Comparison of ENCODE assay signal across 8 cellular contexts in the genomic region with DNA sequence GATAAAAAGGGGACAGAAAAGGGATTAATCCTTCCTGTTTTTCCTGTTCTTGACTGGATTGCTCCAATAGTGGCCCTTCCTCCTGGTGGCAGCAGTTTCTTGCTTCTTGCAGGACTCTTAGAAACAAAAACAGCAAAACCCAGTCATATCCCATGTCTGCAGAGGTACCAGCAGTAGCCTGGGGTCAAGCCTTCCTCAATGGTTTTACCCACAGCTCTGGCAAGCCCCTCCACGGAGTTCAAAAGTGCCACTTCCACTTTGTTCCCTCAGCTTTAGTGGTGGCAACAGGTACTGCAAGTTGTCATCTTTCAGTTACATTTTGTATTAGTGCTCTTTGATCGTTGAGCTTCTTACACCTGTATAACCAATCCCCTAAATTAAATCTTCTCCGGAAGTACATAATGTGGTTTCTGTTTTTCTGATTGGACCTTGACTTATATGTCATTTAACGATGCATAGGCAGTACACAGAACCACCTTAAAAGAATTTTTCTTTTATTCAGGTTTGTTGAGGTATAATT. TPM values are rescaled to one million over a fixed set of nuclear protein-coding genes. Genes with fewer than 3 reads are reported as not detected.
A peak's percentile ranks its signal among the peaks of the same experiment; 100 is the strongest.
DNase-seq lines count a peak whose midpoint lies in the region; ATAC-seq, FAIRE-seq and TF ChIP-seq lines count a peak whose summit lies in the region.

No MANE protein-coding gene starts in this region.

- DNase-seq in activated CD4-positive, alpha-beta T cell treated with anti-CD3 and anti-CD28 coated beads, Interleukin-2, amount 10 ng/mL, durations not matched to agents 24 days and 14 days, result peak; percentile 76
- no peak for DNase-seq in activated CD4-positive, alpha-beta T cell treated with anti-CD3 and anti-CD28 coated beads, Interleukin-2, amount 50 U/mL, for 1 hour
- DNase-seq in NCI-H69 (lab: John Stamatoyannopoulos, UW) (peak; percentile 49), bronchial epithelial cell (ENCODE audit: low read depth) (peak; percentile 26), C1 segment of cervical spinal cord (lab: John Stamatoyannopoulos, UW) (no peak)
- DNase-seq in stimulated activated CD4-positive, alpha-beta T cell treated with anti-CD3 and anti-CD28 coated beads, Interleukin-12 subunit alpha, Interleukin-12 subunit beta, amount 100 ng/mL, for 4 hours, result no peak

- H3K36me3 Mint-ChIP-seq in activated CD4-positive, alpha-beta T cell treated with anti-CD3 and anti-CD28 coated beads, Interleukin-2, amount 10 ng/mL, durations not matched to agents 24 days and 14 days (ENCODE audit: low read depth), result no peaks in the 10 kb centered on the region
- no peaks in the 10 kb centered on the region for H3K36me3 Mint-ChIP-seq in nephron (ENCODE audit: low read depth)

- no peaks in the 10 kb centered on the region for H3K36me3 ChIP-seq in bronchial epithelial cell (ENCODE audit: control insufficient read depth, insufficient read depth, low read length)

- no peaks in the 10 kb centered on the region for H3K27me3 ChIP-seq in bronchial epithelial cell (ENCODE audit: control insufficient read depth, insufficient read depth, low read length)

- no peak overlapping the region for H3K27ac Mint-ChIP-seq in activated CD4-positive, alpha-beta T cell treated with anti-CD3 and anti-CD28 coated beads, Interleukin-2, amount 10 ng/mL, durations not matched to agents 24 days and 14 days
- H3K27ac Mint-ChIP-seq in nephron, result no peak overlapping the region

- peaks cover 16% of the 10 kb centered on the region for H3K27me3 Mint-ChIP-seq in activated CD4-positive, alpha-beta T cell treated with anti-CD3 and anti-CD28 coated beads, Interleukin-2, amount 10 ng/mL, durations not matched to agents 24 days and 14 days
- no peaks in the 10 kb centered on the region for H3K27me3 Mint-ChIP-seq in nephron (ENCODE audit: low read depth)

- no peaks in the 10 kb centered on the region for H3K9me3 Mint-ChIP-seq in activated CD4-positive, alpha-beta T cell treated with anti-CD3 and anti-CD28 coated beads, Interleukin-2, amount 10 ng/mL, durations not matched to agents 24 days and 14 days
- H3K9me3 Mint-ChIP-seq in nephron, result no peaks in the 10 kb centered on the region

- peak overlapping the region; percentile 51 for H3K4me3 Mint-ChIP-seq in activated CD4-positive, alpha-beta T cell treated with anti-CD3 and anti-CD28 coated beads, Interleukin-2, amount 10 ng/mL, durations not matched to agents 24 days and 14 days
- H3K4me3 Mint-ChIP-seq in nephron, result no peak overlapping the region

- TF ChIP-seq CTCF in bronchial epithelial cell (IDR thresholded peaks at IDR 0.05; ENCODE audit: insufficient read depth, low read length, severe bottlenecking), result peak; percentile 59
- TF ChIP-seq CTCF in nephron (IDR thresholded peaks at IDR 0.05; ENCODE audit: unreplicated experiment in 3 of 3), result peak; percentile 40 to 48 (median 47)

- no peak for FAIRE-seq in bronchial epithelial cell (lab: Jason Lieb, UNC)

- ATAC-seq in GM21619 (IDR thresholded peaks at IDR 0.05; ENCODE audit: unreplicated experiment), result peak; percentile 74

- H3K4me3 ChIP-seq in bronchial epithelial cell (ENCODE audit: low read depth, low read length), result no peak overlapping the region

- H3K4me1 Mint-ChIP-seq in activated CD4-positive, alpha-beta T cell treated with anti-CD3 and anti-CD28 coated beads, Interleukin-2, amount 10 ng/mL, durations not matched to agents 24 days and 14 days, result peaks cover 6% of the 10 kb centered on the region
- H3K4me1 Mint-ChIP-seq in nephron, result no peaks in the 10 kb centered on the region

- intact Hi-C loops in activated CD4-positive, alpha-beta T cell treated with anti-CD3 and anti-CD28 coated beads, Interleukin-2, amount 10 ng/mL, durations not matched to agents 24 days and 14 days (cut with micrococcal nuclease), result no loop called here

RNA-seq across cellular contexts. Expression of gene RANBP6, which starts 8.7 kb away (rescaled TPM):
- total RNA-seq in activated CD4-positive, alpha-beta T cell treated with anti-CD3 and anti-CD28 coated beads, Interleukin-2, amount 10 ng/mL, durations not matched to agents 24 days and 14 days, result 20.5 and 21.3 TPM in 2 replicates
- total RNA-seq in bronchial epithelial cell, result 17.0 and 19.5 TPM in 2 replicates

Comparison
In these comparisons a context has a peak if more than half of its experiments do, and no peak if none do; other contexts are left out.
1. DNase-seq: peak in activated CD4-positive, alpha-beta T cell treated with anti-CD3 and anti-CD28 coated beads, Interleukin-2, amount 10 ng/mL, durations not matched to agents 24 days and 14 days (single experiment), NCI-H69 (single experiment) and bronchial epithelial cell (single experiment); none in activated CD4-positive, alpha-beta T cell treated with anti-CD3 and anti-CD28 coated beads, Interleukin-2, amount 50 U/mL, for 1 hour (single experiment), C1 segment of cervical spinal cord (0 of 14) and stimulated activated CD4-positive, alpha-beta T cell treated with anti-CD3 and anti-CD28 coated beads, Interleukin-12 subunit alpha, Interleukin-12 subunit beta, amount 100 ng/mL, for 4 hours (single experiment).